In the genomic region with DNA sequence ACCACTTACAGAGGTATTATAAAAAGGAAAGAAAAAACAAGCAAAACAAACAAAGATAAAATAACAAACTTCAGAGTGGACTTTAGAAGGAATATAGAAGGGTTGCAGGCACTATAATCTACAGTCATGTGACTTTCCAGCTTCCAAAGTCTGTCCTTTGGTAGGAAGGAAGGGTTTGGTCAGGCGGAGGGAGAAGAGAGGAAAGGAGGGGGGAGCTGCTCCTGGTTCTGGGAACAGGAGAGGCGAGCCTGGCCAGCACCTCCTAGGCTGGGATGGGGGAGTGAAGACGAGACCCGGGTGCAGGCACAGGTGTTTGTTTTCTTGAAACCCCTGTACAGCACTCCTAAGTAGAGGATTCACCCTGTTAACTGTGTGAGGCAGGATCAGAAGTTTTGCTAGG, we compare ENCODE assay signal across 13 cellular contexts. TPM values are rescaled to one million over a fixed set of nuclear protein-coding genes. Genes with fewer than 3 reads are reported as not detected.
DNase-seq lines count a peak whose midpoint lies in the region; ATAC-seq and TF ChIP-seq lines count a peak whose summit lies in the region.
"Had no signal": no experiment of that assay in that cellular context is flagged by ENCODE, and none has a peak within 500 bp of the region (broad histone marks: within the 10 kb centered on the region; RNA-seq: fewer than 3 reads in every experiment).

No MANE protein-coding gene starts in this region.

- H3K4me3 ChIP-seq in endodermal cell (ENCODE audit: low read length) (no peak overlapping the region), thyroid gland (replicated peaks in 1 of 3) (no peak overlapping the region), BE2C (ENCODE audit: low read depth, low read length) (no peak overlapping the region)
- H3K4me3 ChIP-seq: BLaER1 had no signal

- H3K36me3 Mint-ChIP-seq in endodermal cell (ENCODE audit: low read depth) = no peaks in the 10 kb centered on the region
- H3K36me3 Mint-ChIP-seq: CD8-positive, alpha-beta memory T cell had no signal

- H3K4me3 Mint-ChIP-seq in endodermal cell = no peak overlapping the region
- H3K4me3 Mint-ChIP-seq: CD8-positive, alpha-beta memory T cell had no signal

- peak overlapping the region; percentile 65 for H3K27ac ChIP-seq in VCaP
- no peak overlapping the region for H3K27ac ChIP-seq in endodermal cell (ENCODE audit: low read depth, low read length)
- peak overlapping the region in 1 of 3 donors; percentile 0 for H3K27ac ChIP-seq in thyroid gland
- H3K27ac ChIP-seq: BLaER1 had no signal

- H3K4me1 Mint-ChIP-seq in endodermal cell = peaks cover 27% of the 10 kb centered on the region
- H3K4me1 Mint-ChIP-seq: CD8-positive, alpha-beta memory T cell had no signal

- DNase-seq in endodermal cell (peak; percentile 54), mucosa of gallbladder (ENCODE audit: low spot score) (peak; percentile 14), thyroid gland (peak; percentile 36 to 42), anterior cingulate cortex (lab: John Stamatoyannopoulos, UW) (no peak), BE2C (no peak)
- DNase-seq: CD8-positive, alpha-beta memory T cell; NCI-H1436 treated with DMSO at 0.1 percent for 48 hours; NCI-H2081 treated with DMSO at 0.1 percent for 48 hours; NCI-H524; SIG-M5 had no signal

- no peaks in the 10 kb centered on the region for H3K9me3 ChIP-seq in endodermal cell (ENCODE audit: control insufficient read depth, low read length)
- H3K9me3 ChIP-seq in thyroid gland = no peaks in the 10 kb centered on the region
- no peaks in the 10 kb centered on the region for H3K9me3 ChIP-seq in BE2C
- H3K9me3 ChIP-seq: BLaER1 had no signal

- H3K9me3 Mint-ChIP-seq in endodermal cell = peaks cover 4% of the 10 kb centered on the region
- H3K9me3 Mint-ChIP-seq: CD8-positive, alpha-beta memory T cell had no signal

- TF ChIP-seq POLR2A in thyroid gland (IDR thresholded peaks at IDR 0.05) = no peak

- H3K4me1 ChIP-seq in endodermal cell (ENCODE audit: control insufficient read depth, insufficient read depth, low read length) = peaks cover 9% of the 10 kb centered on the region
- H3K4me1 ChIP-seq in thyroid gland = peaks cover 10 to 15% of the 10 kb centered on the region in 2 donors
- no peaks in the 10 kb centered on the region for H3K4me1 ChIP-seq in BE2C
- H3K4me1 ChIP-seq: BLaER1 had no signal

- ATAC-seq in GM19463 (IDR thresholded peaks at IDR 0.05; ENCODE audit: unreplicated experiment) = no peak

- no peak overlapping the region for H3K9ac ChIP-seq in endodermal cell (ENCODE audit: extremely low read depth, low read length, poor library complexity, severe bottlenecking)
- H3K9ac ChIP-seq: BLaER1 had no signal

- 88 to 92% methylated on average over 2 of the region's 4 CpGs for WGBS in endodermal cell (ENCODE audit: insufficient coverage in 1 of 2, insufficient read length in 1 of 2), 2 experiments
- WGBS in thyroid gland, 2 donors = 11 to 16% methylated on average over 4 of the region's 4 CpGs

- no peaks in the 10 kb centered on the region for H3K27me3 ChIP-seq in endodermal cell (ENCODE audit: control insufficient read depth, insufficient read depth, low read length, poor library complexity, severe bottlenecking)
- H3K27me3 ChIP-seq in thyroid gland = no peaks in the 10 kb centered on the region
- no peaks in the 10 kb centered on the region for H3K27me3 ChIP-seq in BE2C
- H3K27me3 ChIP-seq: BLaER1 had no signal

- TF ChIP-seq CTCF in VCaP (conservative IDR thresholded peaks at IDR 0.05) (no peak), endodermal cell (conservative IDR thresholded peaks at IDR 0.05) (no peak), thyroid gland (IDR thresholded peaks at IDR 0.05) (no peak), BE2C (IDR thresholded peaks at IDR 0.05; ENCODE audit: low read depth, low read length) (no peak)

- no peaks in the 10 kb centered on the region for H3K27me3 Mint-ChIP-seq in endodermal cell (ENCODE audit: insufficient read depth)

- H3K36me3 ChIP-seq in endodermal cell (ENCODE audit: control insufficient read depth, insufficient read depth, low read length) = no peaks in the 10 kb centered on the region
- no peaks in the 10 kb centered on the region for H3K36me3 ChIP-seq in thyroid gland
- H3K36me3 ChIP-seq in BE2C = no peaks in the 10 kb centered on the region
- H3K36me3 ChIP-seq: BLaER1 had no signal

- H3K27ac Mint-ChIP-seq in endodermal cell = no peak overlapping the region

- intact Hi-C loops in thyroid gland (cut with DNase I) = no loop called here

RNA-seq across cellular contexts. Expression of a gene that starts 53.8 kb away (rescaled TPM):
- total RNA-seq in endodermal cell = 100 to 1,000 TPM; 106 to 158 TPM
- polyA plus RNA-seq in endodermal cell (2013, experiment 1 of 2) = 30.0 TPM
- polyA plus RNA-seq in endodermal cell (2013, experiment 2 of 2) = 39.3 TPM
- total RNA-seq in mucosa of gallbladder = 94.2 TPM
- total RNA-seq in thyroid gland = 10 to 100 TPM in 3 of 4 donors, 1 to 10 TPM in 1; 8.5 to 18.9 (median 15.1) TPM
- polyA plus RNA-seq in BE2C (2012; ENCODE audit: insufficient read depth, insufficient read length, low read depth) = 0.15 TPM

Comparison
In these comparisons a context has a peak if more than half of its experiments do, and no peak if none do; other contexts are left out.
1. DNase-seq: peak in endodermal cell (single experiment), mucosa of gallbladder (single experiment) and thyroid gland (2 of 2); none in anterior cingulate cortex (0 of 58) and BE2C (single experiment).